3 cellular contexts compared by ENCODE assay signal in the genomic region with DNA sequence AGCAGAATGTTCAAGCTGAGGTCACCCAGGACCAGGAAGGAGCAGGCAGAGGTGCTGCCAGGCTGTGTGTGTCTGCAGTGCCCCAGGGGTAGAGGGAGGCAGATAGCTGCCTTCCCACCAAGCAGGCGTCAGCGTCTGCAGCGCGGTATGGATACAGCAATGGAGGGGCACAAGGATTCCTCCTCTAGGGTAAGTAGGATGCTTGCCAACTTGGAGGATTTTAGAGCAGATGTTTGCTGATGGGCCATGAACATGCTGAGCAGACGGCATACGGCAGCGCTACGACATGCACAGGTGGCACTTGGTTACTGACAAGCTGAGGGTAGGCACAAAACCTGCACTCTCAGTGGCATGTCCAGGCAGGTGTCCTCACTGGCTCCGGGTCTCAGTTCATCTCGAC.
TF ChIP-seq lines count a peak whose summit lies in the region.

No MANE protein-coding gene starts in this region.

TF ChIP-seq in SK-N-SH, 30 proteins besides CTCF, POLR2A, EP300 and RAD21:
- TF ChIP-seq, protein P1, sequence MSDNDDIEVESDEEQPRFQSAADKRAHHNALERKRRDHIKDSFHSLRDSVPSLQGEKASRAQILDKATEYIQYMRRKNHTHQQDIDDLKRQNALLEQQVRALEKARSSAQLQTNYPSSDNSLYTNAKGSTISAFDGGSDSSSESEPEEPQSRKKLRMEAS (IDR thresholded peaks at IDR 0.05; ENCODE audit: low read depth), result no peak
- TF ChIP-seq, protein P2, sequence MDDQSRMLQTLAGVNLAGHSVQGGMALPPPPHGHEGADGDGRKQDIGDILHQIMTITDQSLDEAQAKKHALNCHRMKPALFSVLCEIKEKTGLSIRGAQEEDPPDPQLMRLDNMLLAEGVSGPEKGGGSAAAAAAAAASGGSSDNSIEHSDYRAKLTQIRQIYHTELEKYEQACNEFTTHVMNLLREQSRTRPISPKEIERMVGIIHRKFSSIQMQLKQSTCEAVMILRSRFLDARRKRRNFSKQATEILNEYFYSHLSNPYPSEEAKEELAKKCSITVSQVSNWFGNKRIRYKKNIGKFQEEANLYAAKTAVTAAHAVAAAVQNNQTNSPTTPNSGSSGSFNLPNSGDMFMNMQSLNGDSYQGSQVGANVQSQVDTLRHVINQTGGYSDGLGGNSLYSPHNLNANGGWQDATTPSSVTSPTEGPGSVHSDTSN (IDR thresholded peaks at IDR 0.05), result no peak
- no peak for TF ChIP-seq CHD2 (IDR thresholded peaks at IDR 0.05; ENCODE audit: low read length, partially characterized antibody)
TF ChIP-seq in SK-N-SH: peak in this region for 0.

TF ChIP-seq in SK-N-SH treated with all-trans-retinoic acid at 6 μM for 48 hours, 23 proteins besides CTCF, POLR2A, EP300 and RAD21:
- TF ChIP-seq, protein P3, sequence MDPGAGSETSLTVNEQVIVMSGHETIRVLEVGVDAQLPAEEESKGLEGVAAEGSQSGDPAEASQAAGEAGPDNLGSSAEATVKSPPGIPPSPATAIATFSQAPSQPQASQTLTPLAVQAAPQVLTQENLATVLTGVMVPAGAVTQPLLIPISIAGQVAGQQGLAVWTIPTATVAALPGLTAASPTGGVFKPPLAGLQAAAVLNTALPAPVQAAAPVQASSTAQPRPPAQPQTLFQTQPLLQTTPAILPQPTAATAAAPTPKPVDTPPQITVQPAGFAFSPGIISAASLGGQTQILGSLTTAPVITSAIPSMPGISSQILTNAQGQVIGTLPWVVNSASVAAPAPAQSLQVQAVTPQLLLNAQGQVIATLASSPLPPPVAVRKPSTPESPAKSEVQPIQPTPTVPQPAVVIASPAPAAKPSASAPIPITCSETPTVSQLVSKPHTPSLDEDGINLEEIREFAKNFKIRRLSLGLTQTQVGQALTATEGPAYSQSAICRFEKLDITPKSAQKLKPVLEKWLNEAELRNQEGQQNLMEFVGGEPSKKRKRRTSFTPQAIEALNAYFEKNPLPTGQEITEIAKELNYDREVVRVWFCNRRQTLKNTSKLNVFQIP (CRISPR knock-in tag; IDR thresholded peaks at IDR 0.05; ENCODE audit: borderline replicate concordance, low read depth), result no peak
- no peak for TF ChIP-seq ZC3H10 (CRISPR knock-in tag; IDR thresholded peaks at IDR 0.05)
- TF ChIP-seq, protein P4, sequence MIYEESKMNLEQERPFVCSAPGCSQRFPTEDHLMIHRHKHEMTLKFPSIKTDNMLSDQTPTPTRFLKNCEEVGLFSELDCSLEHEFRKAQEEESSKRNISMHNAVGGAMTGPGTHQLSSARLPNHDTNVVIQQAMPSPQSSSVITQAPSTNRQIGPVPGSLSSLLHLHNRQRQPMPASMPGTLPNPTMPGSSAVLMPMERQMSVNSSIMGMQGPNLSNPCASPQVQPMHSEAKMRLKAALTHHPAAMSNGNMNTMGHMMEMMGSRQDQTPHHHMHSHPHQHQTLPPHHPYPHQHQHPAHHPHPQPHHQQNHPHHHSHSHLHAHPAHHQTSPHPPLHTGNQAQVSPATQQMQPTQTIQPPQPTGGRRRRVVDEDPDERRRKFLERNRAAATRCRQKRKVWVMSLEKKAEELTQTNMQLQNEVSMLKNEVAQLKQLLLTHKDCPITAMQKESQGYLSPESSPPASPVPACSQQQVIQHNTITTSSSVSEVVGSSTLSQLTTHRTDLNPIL (CRISPR knock-in tag; IDR thresholded peaks at IDR 0.05; ENCODE audit: low read depth), result no peak
- no peak for TF ChIP-seq ZNF565 (CRISPR knock-in tag; conservative IDR thresholded peaks at IDR 0.05; ENCODE audit: low read depth)
- TF ChIP-seq OSR1 (CRISPR knock-in tag; IDR thresholded peaks at IDR 0.05), result no peak
- TF ChIP-seq TOX (CRISPR knock-in tag; IDR thresholded peaks at IDR 0.05; ENCODE audit: borderline replicate concordance), result no peak
- no peak for TF ChIP-seq RARB (CRISPR knock-in tag; IDR thresholded peaks at IDR 0.05)
- no peak for TF ChIP-seq ZFP3 (CRISPR knock-in tag; IDR thresholded peaks at IDR 0.05)
- TF ChIP-seq ZNF8 (CRISPR knock-in tag; IDR thresholded peaks at IDR 0.05), result no peak
- TF ChIP-seq BACH2 (CRISPR knock-in tag; IDR thresholded peaks at IDR 0.05; ENCODE audit: borderline replicate concordance), result no peak
- no peak for TF ChIP-seq TCF4 (CRISPR knock-in tag; IDR thresholded peaks at IDR 0.05; ENCODE audit: borderline replicate concordance)
- TF ChIP-seq ARNTL (CRISPR knock-in tag; IDR thresholded peaks at IDR 0.05; ENCODE audit: borderline replicate concordance, low read depth), result no peak

TF ChIP-seq in H1, 55 proteins besides CTCF, POLR2A, EP300 and RAD21:
- no peak for TF ChIP-seq JUN (IDR thresholded peaks at IDR 0.05; ENCODE audit: low read depth, low read length)
